ENCODE assay signal across 6 cellular contexts in the genomic region with DNA sequence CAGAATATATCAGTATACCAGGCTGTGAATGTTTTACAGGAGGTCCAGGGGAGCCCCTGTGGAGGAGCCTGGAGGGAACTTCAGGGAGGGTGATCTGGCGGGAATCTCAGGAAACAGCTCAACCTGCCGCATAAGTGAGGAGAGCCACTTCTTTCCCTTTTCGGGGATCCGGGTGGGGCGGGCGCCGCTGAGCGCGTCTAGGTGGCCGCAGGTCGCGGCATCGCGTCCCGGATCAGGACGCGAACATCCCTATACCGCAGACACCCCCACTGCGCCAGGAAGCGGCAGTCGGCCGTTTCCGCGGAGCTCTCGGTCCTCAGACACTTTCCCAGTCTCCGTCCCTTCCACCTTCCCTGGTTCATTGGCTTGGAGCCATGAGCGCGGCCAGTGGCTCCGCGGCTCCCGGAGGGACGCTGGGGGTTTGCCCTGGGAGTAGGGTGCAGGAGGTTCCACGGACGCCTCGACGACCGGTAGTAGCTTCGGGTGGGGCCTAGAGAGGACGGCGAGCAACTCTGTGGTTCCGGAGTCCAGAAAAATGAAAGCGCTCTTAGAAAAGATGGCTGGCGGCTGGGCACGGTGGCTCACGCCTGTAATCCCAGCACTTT. TPM values are rescaled to one million over a fixed set of nuclear protein-coding genes. Genes with fewer than 3 reads are reported as not detected.
DNase-seq lines count a peak whose midpoint lies in the region; ATAC-seq and TF ChIP-seq lines count a peak whose summit lies in the region.

No MANE protein-coding gene starts in this region.

- no peak overlapping the region for H3K4me2 ChIP-seq in SK-N-SH

- WGBS in SK-N-SH (ENCODE audit: low lambda C conversion rate) = 90% methylated on average over 45 of the region's 45 CpGs

- peaks cover 26% of the 10 kb centered on the region for H3K4me1 ChIP-seq in CD4-positive, CD25-positive, alpha-beta regulatory T cell (ENCODE audit: control insufficient read depth, insufficient read depth, low read length, poor library complexity, severe bottlenecking)
- H3K4me1 ChIP-seq in lower lobe of right lung = peaks cover 26% of the 10 kb centered on the region
- peaks cover 0 to 3% of the 10 kb centered on the region in 2 experiments; a peak in 1 of 4 replicates for H3K4me1 ChIP-seq in SK-N-SH (ENCODE audit: control insufficient read depth in 1 of 2, insufficient read depth in 2 of 2, low read depth in 1 of 2, low read length in 1 of 2)

- H2AFZ ChIP-seq in SK-N-SH (ENCODE audit: low read depth) = no peak overlapping the region

- no peak for TF ChIP-seq EP300 in SK-N-SH (IDR thresholded peaks at IDR 0.05; ENCODE audit: borderline replicate concordance in 1 of 2, low read depth in 1 of 2, low read length in 1 of 2)

- peaks cover 15% of the 10 kb centered on the region for H3K79me2 ChIP-seq in SK-N-SH (ENCODE audit: insufficient read depth)

- no peak for ATAC-seq in CD4-positive, CD25-positive, alpha-beta regulatory T cell (ENCODE audit: low read depth in 2 of 2)
- no peak for ATAC-seq in activated T-cell treated with anti-CD3 and anti-CD28 coated beads, Interleukin-2, amount 50 U/mL, for 72 hours (replicated peaks in 1 of 2)
- no peak for ATAC-seq in lower lobe of right lung
- ATAC-seq in SK-N-SH treated with all-trans-retinoic acid at 6 μM for 48 hours = no peak

- no peaks in the 10 kb centered on the region for H4K20me1 ChIP-seq in SK-N-SH (ENCODE audit: insufficient read depth)

- no peaks in the 10 kb centered on the region for H3K9me3 ChIP-seq in CD4-positive, CD25-positive, alpha-beta regulatory T cell (ENCODE audit: control insufficient read depth in 2 of 2, low read length in 2 of 2)
- H3K9me3 ChIP-seq in lower lobe of right lung (no peaks in the 10 kb centered on the region), SK-N-SH (no peaks in the 10 kb centered on the region)

- H3K27ac ChIP-seq in CD4-positive, CD25-positive, alpha-beta regulatory T cell (ENCODE audit: insufficient read depth, low read length, poor library complexity, severe bottlenecking) = peak overlapping the region; percentile 60
- H3K27ac ChIP-seq in lower lobe of right lung (peak overlapping the region; percentile 85), SK-N-SH (ENCODE audit: low read depth in 2 of 2, low read length in 1 of 2) (no peak overlapping the region)

- POLR2A ChIA-PET in SK-N-SH (lab: Yijun Ruan, JAX) = interaction anchor here (1.8 kb wide), 1 partner anchor 10 kb away, joined by 8 read pairs; the partner anchor contains the start of gene ZNF688

- H3K9ac ChIP-seq in SK-N-SH = no peak overlapping the region

- CTCF ChIA-PET in SK-N-SH (lab: Yijun Ruan, JAX) = interaction anchor here (0.8 kb wide), 1 partner anchor 29 kb away, joined by 3 read pairs; no protein-coding TSS in a partner anchor

- no peak for TF ChIP-seq CTCF in lower lobe of right lung (IDR thresholded peaks at IDR 0.05)
- no peak for TF ChIP-seq CTCF in SK-N-SH (IDR thresholded peaks at IDR 0.05)

- no peaks in the 10 kb centered on the region for H3K36me3 ChIP-seq in CD4-positive, CD25-positive, alpha-beta regulatory T cell (ENCODE audit: control insufficient read depth, insufficient read depth, low read length)
- H3K36me3 ChIP-seq in lower lobe of right lung = peaks cover 4% of the 10 kb centered on the region
- H3K36me3 ChIP-seq in SK-N-SH (replicated peaks in 1 of 2; ENCODE audit: control insufficient read depth in 1 of 2, insufficient read depth in 2 of 2, low read length in 1 of 2) = no peaks in the 10 kb centered on the region

- no peaks in the 10 kb centered on the region for H3K27me3 Mint-ChIP-seq in CD4-positive, CD25-positive, alpha-beta regulatory T cell
- H3K27me3 Mint-ChIP-seq in activated T-cell treated with anti-CD3 and anti-CD28 coated beads, Interleukin-2, amount 50 U/mL, for 72 hours (ENCODE audit: low read depth) = no peaks in the 10 kb centered on the region

- no peaks in the 10 kb centered on the region for H3K27me3 ChIP-seq in CD4-positive, CD25-positive, alpha-beta regulatory T cell (ENCODE audit: control insufficient read depth, insufficient read depth, low read length)
- H3K27me3 ChIP-seq in lower lobe of right lung (ENCODE audit: low read depth) (no peaks in the 10 kb centered on the region), SK-N-SH (ENCODE audit: insufficient read depth) (no peaks in the 10 kb centered on the region)

- intact Hi-C loops in lower lobe of right lung (cut with DNase I) = no loop called here

- peak overlapping the region; percentile 61 for H3K4me3 ChIP-seq in CD4-positive, CD25-positive, alpha-beta regulatory T cell (ENCODE audit: low read depth, low read length)
- H3K4me3 ChIP-seq in lower lobe of right lung = peak overlapping the region; percentile 59
- H3K4me3 ChIP-seq in SK-N-SH (ENCODE audit: low read depth in 2 of 2, low read length in 1 of 2) = no peak overlapping the region

- no peaks in the 10 kb centered on the region for H3K9me3 Mint-ChIP-seq in CD4-positive, CD25-positive, alpha-beta regulatory T cell
- H3K9me3 Mint-ChIP-seq in activated T-cell treated with anti-CD3 and anti-CD28 coated beads, Interleukin-2, amount 50 U/mL, for 72 hours = no peaks in the 10 kb centered on the region

- peak in 2 of 3 donors; percentile 11 to 56 for DNase-seq in CD4-positive, CD25-positive, alpha-beta regulatory T cell
- DNase-seq in activated T-cell treated with anti-CD3 and anti-CD28 coated beads, Interleukin-2, amount 50 U/mL, for 72 hours = no peak
- DNase-seq in lower lobe of right lung = peak; percentile 65
- no peak for DNase-seq in SK-N-SH
- DNase-seq in NCI-H1930 (lab: John Stamatoyannopoulos, UW) = no peak

- H3K4me3 Mint-ChIP-seq in CD4-positive, CD25-positive, alpha-beta regulatory T cell = peak overlapping the region; percentile 87 to 92 (median 88)
- H3K4me3 Mint-ChIP-seq in activated T-cell treated with anti-CD3 and anti-CD28 coated beads, Interleukin-2, amount 50 U/mL, for 72 hours = peak overlapping the region; percentile 90

- no peaks in the 10 kb centered on the region for H3K9me2 ChIP-seq in SK-N-SH

- TF ChIP-seq RAD21 in SK-N-SH (IDR thresholded peaks at IDR 0.05; ENCODE audit: low read length) = no peak

- H3K27ac Mint-ChIP-seq in CD4-positive, CD25-positive, alpha-beta regulatory T cell = peak overlapping the region; percentile 93 to 96 (median 94)
- peak overlapping the region; percentile 40 for H3K27ac Mint-ChIP-seq in activated T-cell treated with anti-CD3 and anti-CD28 coated beads, Interleukin-2, amount 50 U/mL, for 72 hours

- peaks cover under 1% of the 10 kb centered on the region for H3K36me3 Mint-ChIP-seq in CD4-positive, CD25-positive, alpha-beta regulatory T cell
- H3K36me3 Mint-ChIP-seq in activated T-cell treated with anti-CD3 and anti-CD28 coated beads, Interleukin-2, amount 50 U/mL, for 72 hours (ENCODE audit: insufficient read depth in 2 of 2) = peaks cover 0 to 5% of the 10 kb centered on the region in 2 donors

- peaks cover 9% of the 10 kb centered on the region for H3F3A ChIP-seq in SK-N-SH (replicated peaks; ENCODE audit: insufficient read depth)

- H3K4me1 Mint-ChIP-seq in CD4-positive, CD25-positive, alpha-beta regulatory T cell = peaks cover 6 to 35% (median 12%) of the 10 kb centered on the region in 4 donors
- H3K4me1 Mint-ChIP-seq in activated T-cell treated with anti-CD3 and anti-CD28 coated beads, Interleukin-2, amount 50 U/mL, for 72 hours (ENCODE audit: low read depth) = peaks cover 46% of the 10 kb centered on the region

TF ChIP-seq in SK-N-SH, 30 proteins besides CTCF, POLR2A, EP300 and RAD21 (continues in another document):
- TF ChIP-seq MXI1 (IDR thresholded peaks at IDR 0.05; ENCODE audit: low read depth, low read length) = no peak

TF ChIP-seq in SK-N-SH treated with all-trans-retinoic acid at 6 μM for 48 hours, 23 proteins besides CTCF, POLR2A, EP300 and RAD21 (continues in another document):
- no peak for TF ChIP-seq CSDC2 (CRISPR knock-in tag; IDR thresholded peaks at IDR 0.05)

RNA-seq across cellular contexts. Expression of gene ZNF764, which starts 3.1 kb away (rescaled TPM):
- 15.6 TPM for total RNA-seq in CD4-positive, CD25-positive, alpha-beta regulatory T cell
- 1 to 10 TPM; 4.8 to 6.5 (median 5.7) TPM for polyA plus RNA-seq in CD4-positive, CD25-positive, alpha-beta regulatory T cell
- 10 to 100 TPM; 10.7 to 12.7 TPM for total RNA-seq in activated T-cell treated with anti-CD3 and anti-CD28 coated beads, Interleukin-2, amount 50 U/mL, for 72 hours
- total RNA-seq in lower lobe of right lung = 8.4 TPM
- polyA plus RNA-seq in SK-N-SH (2012; rRNA removed) = 2.8 and 3.4 TPM in 2 replicates
- 2.3 and 3.0 TPM in 2 replicates for polyA plus RNA-seq in SK-N-SH (2012; cell fraction: cytosol; rRNA removed)
- 5.2 and 7.8 TPM in 2 replicates for polyA plus RNA-seq in SK-N-SH (2012; cell fraction: nucleus; rRNA removed)

RNA-seq across cellular contexts. Expression of gene ZNF688, which starts 10.2 kb away (rescaled TPM):
- total RNA-seq in CD4-positive, CD25-positive, alpha-beta regulatory T cell = 12.1 TPM
- 10 to 100 TPM; 34.5 to 59.1 (median 50.5) TPM for polyA plus RNA-seq in CD4-positive, CD25-positive, alpha-beta regulatory T cell
- 10 to 100 TPM; 14.5 TPM for total RNA-seq in activated T-cell treated with anti-CD3 and anti-CD28 coated beads, Interleukin-2, amount 50 U/mL, for 72 hours
- total RNA-seq in lower lobe of right lung = 13.5 TPM
- 9.1 and 13.4 TPM in 2 replicates for polyA plus RNA-seq in SK-N-SH (2012; rRNA removed)
- 6.9 and 8.3 TPM in 2 replicates for polyA plus RNA-seq in SK-N-SH (2012; cell fraction: cytosol; rRNA removed)
- 17.1 and 29.2 TPM in 2 replicates for polyA plus RNA-seq in SK-N-SH (2012; cell fraction: nucleus; rRNA removed)

RNA-seq across cellular contexts. Expression of gene ZNF785, which starts 24.2 kb away (rescaled TPM):
- total RNA-seq in CD4-positive, CD25-positive, alpha-beta regulatory T cell = 9.3 TPM
- polyA plus RNA-seq in CD4-positive, CD25-positive, alpha-beta regulatory T cell = 1 to 10 TPM; 1.4 to 3.5 (median 2.5) TPM
- total RNA-seq in activated T-cell treated with anti-CD3 and anti-CD28 coated beads, Interleukin-2, amount 50 U/mL, for 72 hours = 10 to 100 TPM; 10.9 to 12.6 TPM
- 16.2 TPM for total RNA-seq in lower lobe of right lung
- polyA plus RNA-seq in SK-N-SH (2012; rRNA removed) = 8.8 and 10.6 TPM in 2 replicates
- 6.2 and 7.5 TPM in 2 replicates for polyA plus RNA-seq in SK-N-SH (2012; cell fraction: cytosol; rRNA removed)
- 26.6 and 33.7 TPM in 2 replicates for polyA plus RNA-seq in SK-N-SH (2012; cell fraction: nucleus; rRNA removed)

RNA-seq across cellular contexts. Expression of gene ZNF747, which starts 26.7 kb away (rescaled TPM):
- 5.0 TPM for total RNA-seq in CD4-positive, CD25-positive, alpha-beta regulatory T cell
- polyA plus RNA-seq in CD4-positive, CD25-positive, alpha-beta regulatory T cell = 1 to 10 TPM; 6.4 to 9.4 (median 8.6) TPM
- total RNA-seq in activated T-cell treated with anti-CD3 and anti-CD28 coated beads, Interleukin-2, amount 50 U/mL, for 72 hours = 1 to 10 TPM; 8.3 to 9.2 TPM
- 9.3 TPM for total RNA-seq in lower lobe of right lung
- 5.6 and 5.8 TPM in 2 replicates for polyA plus RNA-seq in SK-N-SH (2012; rRNA removed)
- polyA plus RNA-seq in SK-N-SH (2012; cell fraction: cytosol; rRNA removed) = 4.4 and 5.5 TPM in 2 replicates
- 7.4 and 8.4 TPM in 2 replicates for polyA plus RNA-seq in SK-N-SH (2012; cell fraction: nucleus; rRNA removed)

RNA-seq across cellular contexts. Expression of gene ZNF768, which starts 34.9 kb away (rescaled TPM):
- 4.0 TPM for total RNA-seq in CD4-positive, CD25-positive, alpha-beta regulatory T cell
- polyA plus RNA-seq in CD4-positive, CD25-positive, alpha-beta regulatory T cell = 1 to 10 TPM in 1 of 4 donors, under 1 TPM in 3; 0.40 to 1.2 (median 0.66) TPM
- 10 to 100 TPM; 21.0 to 22.5 TPM for total RNA-seq in activated T-cell treated with anti-CD3 and anti-CD28 coated beads, Interleukin-2, amount 50 U/mL, for 72 hours
- total RNA-seq in lower lobe of right lung = 24.9 TPM
- 26.0 and 26.5 TPM in 2 replicates for polyA plus RNA-seq in SK-N-SH (2012; rRNA removed)
- 18.3 and 22.5 TPM in 2 replicates for polyA plus RNA-seq in SK-N-SH (2012; cell fraction: cytosol; rRNA removed)
- polyA plus RNA-seq in SK-N-SH (2012; cell fraction: nucleus; rRNA removed) = 40.2 and 40.7 TPM in 2 replicates

Comparison
In these comparisons a context has a peak if more than half of its experiments do, and no peak if none do; other contexts are left out.
1. DNase-seq: peak in CD4-positive, CD25-positive, alpha-beta regulatory T cell (2 of 3) and lower lobe of right lung (single experiment); none in activated T-cell treated with anti-CD3 and anti-CD28 coated beads, Interleukin-2, amount 50 U/mL, for 72 hours (0 of 2), SK-N-SH (single experiment) and NCI-H1930 (0 of 2).
2. H3K27ac ChIP-seq: peak in CD4-positive, CD25-positive, alpha-beta regulatory T cell (single experiment) and lower lobe of right lung (single experiment); none in SK-N-SH (0 of 2).
3. H3K4me3 ChIP-seq: peak in CD4-positive, CD25-positive, alpha-beta regulatory T cell (single experiment) and lower lobe of right lung (single experiment); none in SK-N-SH (0 of 2).